ENCODE assay signal across 2 cellular contexts in the genomic region with DNA sequence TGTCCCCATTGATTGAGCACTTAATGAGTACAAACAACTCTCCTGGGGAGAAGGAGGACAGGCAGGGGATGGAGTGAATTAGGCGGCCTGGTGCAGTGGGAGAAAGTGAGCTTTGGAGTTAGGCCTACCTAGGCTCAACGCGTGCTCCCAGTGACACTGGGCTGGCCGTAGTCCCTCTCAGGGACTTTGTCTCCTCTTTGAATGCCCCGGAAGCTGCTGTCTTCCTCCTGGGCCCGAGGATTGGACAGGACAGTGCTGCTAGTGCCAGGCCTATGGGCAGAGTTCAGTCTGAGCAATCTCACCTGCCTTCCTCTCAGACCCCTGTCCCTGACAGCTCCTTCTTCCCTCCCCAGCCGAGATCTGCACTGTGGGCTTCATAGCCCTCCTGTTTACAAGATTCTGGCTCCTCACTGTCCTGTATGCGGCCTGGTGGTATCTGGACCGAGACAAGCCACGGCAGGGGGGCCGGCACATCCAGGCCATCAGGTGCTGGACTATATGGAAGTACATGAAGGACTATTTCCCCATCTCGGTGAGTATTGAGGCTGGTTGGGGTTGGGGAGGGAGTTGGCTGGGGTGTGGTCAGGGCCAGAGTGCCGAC.
A peak's percentile ranks its signal among the peaks of the same experiment; 100 is the strongest.
TF ChIP-seq lines count a peak whose summit lies in the region.

No MANE protein-coding gene starts in this region.

TF ChIP-seq in WTC11, 78 proteins besides CTCF, POLR2A, EP300 and RAD21 (continued from another document):
- TF ChIP-seq, protein P1, sequence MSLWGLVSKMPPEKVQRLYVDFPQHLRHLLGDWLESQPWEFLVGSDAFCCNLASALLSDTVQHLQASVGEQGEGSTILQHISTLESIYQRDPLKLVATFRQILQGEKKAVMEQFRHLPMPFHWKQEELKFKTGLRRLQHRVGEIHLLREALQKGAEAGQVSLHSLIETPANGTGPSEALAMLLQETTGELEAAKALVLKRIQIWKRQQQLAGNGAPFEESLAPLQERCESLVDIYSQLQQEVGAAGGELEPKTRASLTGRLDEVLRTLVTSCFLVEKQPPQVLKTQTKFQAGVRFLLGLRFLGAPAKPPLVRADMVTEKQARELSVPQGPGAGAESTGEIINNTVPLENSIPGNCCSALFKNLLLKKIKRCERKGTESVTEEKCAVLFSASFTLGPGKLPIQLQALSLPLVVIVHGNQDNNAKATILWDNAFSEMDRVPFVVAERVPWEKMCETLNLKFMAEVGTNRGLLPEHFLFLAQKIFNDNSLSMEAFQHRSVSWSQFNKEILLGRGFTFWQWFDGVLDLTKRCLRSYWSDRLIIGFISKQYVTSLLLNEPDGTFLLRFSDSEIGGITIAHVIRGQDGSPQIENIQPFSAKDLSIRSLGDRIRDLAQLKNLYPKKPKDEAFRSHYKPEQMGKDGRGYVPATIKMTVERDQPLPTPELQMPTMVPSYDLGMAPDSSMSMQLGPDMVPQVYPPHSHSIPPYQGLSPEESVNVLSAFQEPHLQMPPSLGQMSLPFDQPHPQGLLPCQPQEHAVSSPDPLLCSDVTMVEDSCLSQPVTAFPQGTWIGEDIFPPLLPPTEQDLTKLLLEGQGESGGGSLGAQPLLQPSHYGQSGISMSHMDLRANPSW (CRISPR knock-in tag; conservative IDR thresholded peaks at IDR 0.05; ENCODE audit: low read depth): no peak
- no peak for TF ChIP-seq TCF7 (CRISPR knock-in tag; IDR thresholded peaks at IDR 0.05; ENCODE audit: low read depth)
- TF ChIP-seq, protein P2, sequence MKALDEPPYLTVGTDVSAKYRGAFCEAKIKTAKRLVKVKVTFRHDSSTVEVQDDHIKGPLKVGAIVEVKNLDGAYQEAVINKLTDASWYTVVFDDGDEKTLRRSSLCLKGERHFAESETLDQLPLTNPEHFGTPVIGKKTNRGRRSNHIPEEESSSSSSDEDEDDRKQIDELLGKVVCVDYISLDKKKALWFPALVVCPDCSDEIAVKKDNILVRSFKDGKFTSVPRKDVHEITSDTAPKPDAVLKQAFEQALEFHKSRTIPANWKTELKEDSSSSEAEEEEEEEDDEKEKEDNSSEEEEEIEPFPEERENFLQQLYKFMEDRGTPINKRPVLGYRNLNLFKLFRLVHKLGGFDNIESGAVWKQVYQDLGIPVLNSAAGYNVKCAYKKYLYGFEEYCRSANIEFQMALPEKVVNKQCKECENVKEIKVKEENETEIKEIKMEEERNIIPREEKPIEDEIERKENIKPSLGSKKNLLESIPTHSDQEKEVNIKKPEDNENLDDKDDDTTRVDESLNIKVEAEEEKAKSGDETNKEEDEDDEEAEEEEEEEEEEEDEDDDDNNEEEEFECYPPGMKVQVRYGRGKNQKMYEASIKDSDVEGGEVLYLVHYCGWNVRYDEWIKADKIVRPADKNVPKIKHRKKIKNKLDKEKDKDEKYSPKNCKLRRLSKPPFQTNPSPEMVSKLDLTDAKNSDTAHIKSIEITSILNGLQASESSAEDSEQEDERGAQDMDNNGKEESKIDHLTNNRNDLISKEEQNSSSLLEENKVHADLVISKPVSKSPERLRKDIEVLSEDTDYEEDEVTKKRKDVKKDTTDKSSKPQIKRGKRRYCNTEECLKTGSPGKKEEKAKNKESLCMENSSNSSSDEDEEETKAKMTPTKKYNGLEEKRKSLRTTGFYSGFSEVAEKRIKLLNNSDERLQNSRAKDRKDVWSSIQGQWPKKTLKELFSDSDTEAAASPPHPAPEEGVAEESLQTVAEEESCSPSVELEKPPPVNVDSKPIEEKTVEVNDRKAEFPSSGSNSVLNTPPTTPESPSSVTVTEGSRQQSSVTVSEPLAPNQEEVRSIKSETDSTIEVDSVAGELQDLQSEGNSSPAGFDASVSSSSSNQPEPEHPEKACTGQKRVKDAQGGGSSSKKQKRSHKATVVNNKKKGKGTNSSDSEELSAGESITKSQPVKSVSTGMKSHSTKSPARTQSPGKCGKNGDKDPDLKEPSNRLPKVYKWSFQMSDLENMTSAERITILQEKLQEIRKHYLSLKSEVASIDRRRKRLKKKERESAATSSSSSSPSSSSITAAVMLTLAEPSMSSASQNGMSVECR (CRISPR knock-in tag; IDR thresholded peaks at IDR 0.05; ENCODE audit: borderline replicate concordance): no peak

TF ChIP-seq in liver, 16 proteins besides CTCF, POLR2A, EP300 and RAD21 (continued from another document):
- TF ChIP-seq ZBTB33 (IDR thresholded peaks at IDR 0.05) (no peak), NR2F2 (IDR thresholded peaks at IDR 0.05) (no peak), RXRA (IDR thresholded peaks at IDR 0.05) (peak; percentile 71 to 74), HNF4A (conservative IDR thresholded peaks at IDR 0.05) (peak; percentile 93 to 96), FOXA2 (IDR thresholded peaks at IDR 0.05) (no peak)
- TF ChIP-seq, protein P3, sequence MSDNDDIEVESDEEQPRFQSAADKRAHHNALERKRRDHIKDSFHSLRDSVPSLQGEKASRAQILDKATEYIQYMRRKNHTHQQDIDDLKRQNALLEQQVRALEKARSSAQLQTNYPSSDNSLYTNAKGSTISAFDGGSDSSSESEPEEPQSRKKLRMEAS (IDR thresholded peaks at IDR 0.05): peak; percentile 87
- TF ChIP-seq, protein P4, sequence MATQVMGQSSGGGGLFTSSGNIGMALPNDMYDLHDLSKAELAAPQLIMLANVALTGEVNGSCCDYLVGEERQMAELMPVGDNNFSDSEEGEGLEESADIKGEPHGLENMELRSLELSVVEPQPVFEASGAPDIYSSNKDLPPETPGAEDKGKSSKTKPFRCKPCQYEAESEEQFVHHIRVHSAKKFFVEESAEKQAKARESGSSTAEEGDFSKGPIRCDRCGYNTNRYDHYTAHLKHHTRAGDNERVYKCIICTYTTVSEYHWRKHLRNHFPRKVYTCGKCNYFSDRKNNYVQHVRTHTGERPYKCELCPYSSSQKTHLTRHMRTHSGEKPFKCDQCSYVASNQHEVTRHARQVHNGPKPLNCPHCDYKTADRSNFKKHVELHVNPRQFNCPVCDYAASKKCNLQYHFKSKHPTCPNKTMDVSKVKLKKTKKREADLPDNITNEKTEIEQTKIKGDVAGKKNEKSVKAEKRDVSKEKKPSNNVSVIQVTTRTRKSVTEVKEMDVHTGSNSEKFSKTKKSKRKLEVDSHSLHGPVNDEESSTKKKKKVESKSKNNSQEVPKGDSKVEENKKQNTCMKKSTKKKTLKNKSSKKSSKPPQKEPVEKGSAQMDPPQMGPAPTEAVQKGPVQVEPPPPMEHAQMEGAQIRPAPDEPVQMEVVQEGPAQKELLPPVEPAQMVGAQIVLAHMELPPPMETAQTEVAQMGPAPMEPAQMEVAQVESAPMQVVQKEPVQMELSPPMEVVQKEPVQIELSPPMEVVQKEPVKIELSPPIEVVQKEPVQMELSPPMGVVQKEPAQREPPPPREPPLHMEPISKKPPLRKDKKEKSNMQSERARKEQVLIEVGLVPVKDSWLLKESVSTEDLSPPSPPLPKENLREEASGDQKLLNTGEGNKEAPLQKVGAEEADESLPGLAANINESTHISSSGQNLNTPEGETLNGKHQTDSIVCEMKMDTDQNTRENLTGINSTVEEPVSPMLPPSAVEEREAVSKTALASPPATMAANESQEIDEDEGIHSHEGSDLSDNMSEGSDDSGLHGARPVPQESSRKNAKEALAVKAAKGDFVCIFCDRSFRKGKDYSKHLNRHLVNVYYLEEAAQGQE (IDR thresholded peaks at IDR 0.05): peak; percentile 62
